In the genomic region with DNA sequence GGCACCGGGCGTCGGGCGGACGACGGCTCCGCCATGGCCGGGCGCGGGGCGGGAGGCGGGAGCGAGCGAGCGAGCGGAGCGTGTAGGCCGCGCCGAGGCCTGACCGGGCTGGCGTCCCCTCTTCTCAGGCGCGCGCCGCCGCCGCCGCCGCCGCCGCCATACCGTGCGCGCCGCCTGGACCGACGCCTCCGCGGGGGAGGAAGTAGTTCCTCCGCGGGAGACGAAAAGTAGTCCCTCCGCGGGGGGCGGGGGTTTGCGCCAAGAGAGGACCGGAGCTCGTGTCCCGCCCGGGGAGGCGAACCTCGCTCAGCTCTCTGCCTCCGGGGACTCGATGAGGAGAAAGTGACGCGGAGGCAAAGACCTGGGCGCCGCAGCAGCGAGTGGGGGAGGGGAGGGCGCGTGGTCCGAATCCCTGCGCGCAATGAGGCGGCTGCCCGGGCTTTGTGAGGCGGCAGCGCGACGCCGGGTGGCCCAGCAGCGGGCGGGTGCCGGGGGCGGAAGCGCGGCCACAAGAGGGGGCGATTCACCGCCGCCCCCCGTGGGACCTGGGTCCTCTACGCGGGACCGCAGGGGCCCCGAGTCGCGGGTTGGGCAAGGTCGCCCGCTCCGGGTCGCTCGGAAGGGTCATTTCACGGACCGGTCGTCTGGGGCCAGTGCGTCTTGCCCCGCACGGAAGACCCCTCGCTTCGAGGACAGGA, we compare ENCODE assay signal across 8 cellular contexts. TPM values are rescaled to one million over a fixed set of nuclear protein-coding genes. Genes with fewer than 3 reads are reported as not detected.
DNase-seq lines count a peak whose midpoint lies in the region; ATAC-seq, FAIRE-seq and TF ChIP-seq lines count a peak whose summit lies in the region.

A gene (minus strand): TSS at position 176 of the 698 bp plus-strand sequence. CDS start 141 bp downstream, at position 35.

- TF ChIP-seq CTCF in kidney (IDR thresholded peaks at IDR 0.05; ENCODE audit: borderline replicate concordance, extremely low read depth, insufficient read depth), result peak; percentile 3

- peak; percentile 67 for DNase-seq in A172 (ENCODE audit: low spot score)
- DNase-seq in GM18507 (ENCODE audit: extremely low spot score, insufficient read length, low read depth), result peak; percentile 70
- peak; percentile 81 for DNase-seq in NCI-H2227 treated with DMSO at 0.1 percent for 48 hours (lab: John Stamatoyannopoulos, UW)
- DNase-seq in activated CD4-positive, CD25-positive, alpha-beta regulatory T cell treated with anti-CD3 and anti-CD28 coated beads, Interleukin-2, amount 50 U/mL, for 16 hours (ENCODE audit: low read depth, low spot score), result peak; percentile 51
- peak; percentile 77 for DNase-seq in central memory CD4-positive, alpha-beta T cell
- peak; percentile 94 for DNase-seq in kidney
- peak; percentile 65 to 71 for DNase-seq in stimulated activated CD4-positive, alpha-beta T cell treated with anti-CD3 and anti-CD28 coated beads, Interleukin-15, amount 100 ng/mL, for 1 hour (ENCODE audit: low read depth in 1 of 2, low spot score in 1 of 2)

- FAIRE-seq in GM18507 (lab: Jason Lieb, UNC) (no peak), kidney (lab: Jason Lieb, UNC) (no peak)

- H3K36me3 ChIP-seq in kidney (ENCODE audit: control insufficient read depth in 1 of 2, insufficient read depth in 2 of 2, low read length in 2 of 2), result no peaks in the 10 kb centered on the region

- peak within 1 kb of the TSS; percentile 77 to 82 for H3K9ac ChIP-seq in kidney (ENCODE audit: low read length in 2 of 2)

- H3K9me3 ChIP-seq in kidney (ENCODE audit: control insufficient read depth in 1 of 2, low read length in 2 of 2), result no peaks in the 10 kb centered on the region

- peak; percentile 56 for ATAC-seq in HG03045 (IDR thresholded peaks at IDR 0.05; ENCODE audit: unreplicated experiment)

- intact Hi-C loops in kidney (cut with DNase I), result no loop called here

- H3K4me1 ChIP-seq in kidney (ENCODE audit: control insufficient read depth in 1 of 2, insufficient read depth in 1 of 2, low read depth in 1 of 2, low read length in 2 of 2), result peaks cover 9 to 18% of the 10 kb centered on the region in 2 donors

- peak within 1 kb of the TSS; percentile 97 to 98 for H3K27ac ChIP-seq in kidney (ENCODE audit: low read depth in 2 of 2, low read length in 2 of 2)

- peak within 1 kb of the TSS; percentile 75 to 93 for H3K4me3 ChIP-seq in kidney (ENCODE audit: low read length in 2 of 2)

RNA-seq across cellular contexts. Expression of the gene that starts here (rescaled TPM):
- 40.5 and 46.9 TPM in 2 replicates for total RNA-seq in A172 (2014; rRNA removed; shearing (Covaris generic))
- 43.9 TPM for total RNA-seq in kidney
- 9.1 TPM for polyA plus RNA-seq in kidney (ENCODE audit: insufficient read depth, low read depth, low replicate concordance)

Comparison
In these comparisons a context has a peak if more than half of its experiments do, and no peak if none do; other contexts are left out.
1. Peak in every context shown above with its lines: DNase-seq, ATAC-seq, H3K4me3 ChIP-seq and H3K27ac ChIP-seq.